13 cellular contexts compared by ENCODE assay signal in the genomic region with DNA sequence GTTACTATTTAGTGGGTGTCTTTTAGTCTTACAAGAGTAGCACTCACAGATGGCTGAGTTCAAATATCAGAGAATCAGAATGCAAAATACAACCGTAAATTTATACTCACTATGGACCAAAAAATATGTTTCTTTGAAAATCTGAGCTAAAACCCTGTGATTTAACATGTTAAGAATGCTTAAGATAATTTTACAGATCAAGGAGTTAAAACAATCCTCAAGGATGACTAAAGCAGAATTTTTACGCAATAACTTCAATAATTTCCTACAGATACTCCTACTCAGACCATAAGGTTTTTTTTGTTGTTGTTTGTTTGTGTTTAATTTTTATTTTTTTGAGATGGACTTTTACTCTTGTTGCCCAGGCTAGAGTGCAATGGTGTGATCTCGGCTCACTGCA.
"Had no signal": no experiment of that assay in that cellular context is flagged by ENCODE, and none has a peak within 500 bp of the region (broad histone marks: within the 10 kb centered on the region; RNA-seq: fewer than 3 reads in every experiment).

No MANE protein-coding gene starts in this region.

- H3K27ac ChIP-seq: body of pancreas, sigmoid colon, WERI-Rb-1 had no signal

- H3K4me1 ChIP-seq: sigmoid colon had no signal

- H3K4me3 ChIP-seq: body of pancreas, sigmoid colon had no signal

- H3K27me3 ChIP-seq: body of pancreas, sigmoid colon had no signal

- DNase-seq: activated CD4-positive, alpha-beta memory T cell treated with anti-CD3 and anti-CD28 coated beads for 36 hours; activated CD8-positive, alpha-beta memory T cell treated with anti-CD3 and anti-CD28 coated beads, Interleukin-2, amount 10 ng/mL, durations not matched to agents 7 days and 5 days; activated naive CD4-positive, alpha-beta T cell treated with anti-CD3 and anti-CD28 coated beads, Interleukin-2, amount 10 ng/mL, durations not matched to agents 7 days and 5 days; activated T-cell treated with anti-CD3 and anti-CD28 coated beads, Interleukin-2, amount 50 U/mL, for 1 hour; body of pancreas; effector memory CD4-positive, alpha-beta T cell; hippocampal formation; mesendoderm; sigmoid colon; T-helper 17 cell; WERI-Rb-1 had no signal

- H3K36me3 ChIP-seq: sigmoid colon, WERI-Rb-1 had no signal

- ATAC-seq: activated CD8-positive, alpha-beta memory T cell treated with anti-CD3 and anti-CD28 coated beads, Interleukin-2, amount 10 ng/mL, durations not matched to agents 7 days and 5 days; body of pancreas; natural killer cell treated with Interleukin-12 subunit alpha and Interleukin-12 subunit beta and Interleukin-15 and Interleukin-18, amount 100 ng/mL, for 72 hours; stimulated activated effector memory CD8-positive, alpha-beta T cell treated with anti-CD3 and anti-CD28 coated beads, Interleukin-12 subunit alpha, Interleukin-12 subunit beta, amount 100 ng/mL, for 72 hours; T-helper 17 cell had no signal
